In genomic region chr3:46082021-46082420, GRCh38 we compare ENCODE assay signal across 1 cellular context.
TF ChIP-seq lines count a peak whose summit lies in the region.

No MANE protein-coding gene starts in this region.

TF ChIP-seq in GM23338, 12 proteins besides CTCF, POLR2A, EP300 and RAD21 (continued from another document):
- TF ChIP-seq ETS1 (IDR thresholded peaks at IDR 0.05) = no peak
- TF ChIP-seq POLR2AphosphoS5 (IDR thresholded peaks at IDR 0.05; ENCODE audit: low read depth) = no peak
- TF ChIP-seq ZNF462 (CRISPR knock-in tag; IDR thresholded peaks at IDR 0.05) = no peak
- no peak for TF ChIP-seq JUNB (IDR thresholded peaks at IDR 0.05; ENCODE audit: unreplicated experiment)
- TF ChIP-seq STAT1 (IDR thresholded peaks at IDR 0.05; ENCODE audit: unreplicated experiment) = no peak
- no peak for TF ChIP-seq EZH2 (IDR thresholded peaks at IDR 0.05; ENCODE audit: low read depth, unreplicated experiment)
